1 cellular context compared by ENCODE assay signal in the genomic region with DNA sequence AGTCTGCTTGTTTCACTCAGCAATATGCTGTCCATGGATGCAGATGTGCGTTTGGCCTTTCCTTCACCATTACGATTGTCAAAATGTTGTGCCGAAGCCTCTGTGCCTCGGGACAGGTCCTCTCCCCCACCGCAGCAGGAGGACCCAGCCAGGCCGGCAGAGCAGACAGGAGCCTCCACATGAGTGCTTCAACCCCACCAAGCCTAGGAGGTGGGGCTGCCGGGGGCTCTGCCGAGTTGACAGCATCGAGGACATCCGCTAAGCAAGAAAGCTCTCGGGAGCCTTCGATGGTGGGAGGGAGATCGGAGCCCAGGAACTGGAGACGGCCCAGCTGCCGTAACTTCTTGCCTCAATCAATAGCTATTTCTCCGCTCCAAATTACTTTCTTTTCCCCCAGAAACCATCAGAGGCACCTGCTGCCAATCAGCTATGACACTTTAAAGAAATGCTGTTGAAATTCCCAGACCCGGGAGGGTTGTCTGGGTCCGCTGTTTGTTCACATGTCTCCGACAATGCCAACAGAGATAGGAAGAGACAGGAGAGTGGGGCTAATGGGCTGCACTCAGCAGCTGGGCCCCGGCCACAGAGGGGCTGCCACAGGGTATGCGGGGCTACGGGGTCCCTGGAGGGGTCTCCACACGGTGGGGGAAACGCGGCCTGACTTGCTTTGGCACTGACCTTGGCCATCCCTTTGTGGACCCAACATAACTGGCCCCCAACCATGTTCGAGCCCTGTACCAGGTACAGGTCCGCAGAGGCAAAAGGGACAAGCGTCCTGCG.
A peak's percentile ranks its signal among the peaks of the same experiment; 100 is the strongest.
TF ChIP-seq lines count a peak whose summit lies in the region.

No MANE protein-coding gene starts in this region.

TF ChIP-seq in neural cell, 6 proteins besides CTCF, POLR2A, EP300 and RAD21 (continued from another document):
- TF ChIP-seq, protein P1, sequence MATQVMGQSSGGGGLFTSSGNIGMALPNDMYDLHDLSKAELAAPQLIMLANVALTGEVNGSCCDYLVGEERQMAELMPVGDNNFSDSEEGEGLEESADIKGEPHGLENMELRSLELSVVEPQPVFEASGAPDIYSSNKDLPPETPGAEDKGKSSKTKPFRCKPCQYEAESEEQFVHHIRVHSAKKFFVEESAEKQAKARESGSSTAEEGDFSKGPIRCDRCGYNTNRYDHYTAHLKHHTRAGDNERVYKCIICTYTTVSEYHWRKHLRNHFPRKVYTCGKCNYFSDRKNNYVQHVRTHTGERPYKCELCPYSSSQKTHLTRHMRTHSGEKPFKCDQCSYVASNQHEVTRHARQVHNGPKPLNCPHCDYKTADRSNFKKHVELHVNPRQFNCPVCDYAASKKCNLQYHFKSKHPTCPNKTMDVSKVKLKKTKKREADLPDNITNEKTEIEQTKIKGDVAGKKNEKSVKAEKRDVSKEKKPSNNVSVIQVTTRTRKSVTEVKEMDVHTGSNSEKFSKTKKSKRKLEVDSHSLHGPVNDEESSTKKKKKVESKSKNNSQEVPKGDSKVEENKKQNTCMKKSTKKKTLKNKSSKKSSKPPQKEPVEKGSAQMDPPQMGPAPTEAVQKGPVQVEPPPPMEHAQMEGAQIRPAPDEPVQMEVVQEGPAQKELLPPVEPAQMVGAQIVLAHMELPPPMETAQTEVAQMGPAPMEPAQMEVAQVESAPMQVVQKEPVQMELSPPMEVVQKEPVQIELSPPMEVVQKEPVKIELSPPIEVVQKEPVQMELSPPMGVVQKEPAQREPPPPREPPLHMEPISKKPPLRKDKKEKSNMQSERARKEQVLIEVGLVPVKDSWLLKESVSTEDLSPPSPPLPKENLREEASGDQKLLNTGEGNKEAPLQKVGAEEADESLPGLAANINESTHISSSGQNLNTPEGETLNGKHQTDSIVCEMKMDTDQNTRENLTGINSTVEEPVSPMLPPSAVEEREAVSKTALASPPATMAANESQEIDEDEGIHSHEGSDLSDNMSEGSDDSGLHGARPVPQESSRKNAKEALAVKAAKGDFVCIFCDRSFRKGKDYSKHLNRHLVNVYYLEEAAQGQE (IDR thresholded peaks at IDR 0.05; ENCODE audit: borderline replicate concordance), result peak; percentile 17
- TF ChIP-seq SMC3 (conservative IDR thresholded peaks at IDR 0.05; ENCODE audit: poor library complexity) (no peak), POLR2AphosphoS5 (IDR thresholded peaks at IDR 0.05) (peak; percentile 14)
